1 cellular context compared by ENCODE assay signal in genomic region chr5:80153586-80154126, GRCh38.
TF ChIP-seq lines count a peak whose summit lies in the region.

No MANE protein-coding gene starts in this region.

TF ChIP-seq in HepG2, 621 proteins besides CTCF, POLR2A, EP300 and RAD21 (continued from another document):
- TF ChIP-seq, protein P1, sequence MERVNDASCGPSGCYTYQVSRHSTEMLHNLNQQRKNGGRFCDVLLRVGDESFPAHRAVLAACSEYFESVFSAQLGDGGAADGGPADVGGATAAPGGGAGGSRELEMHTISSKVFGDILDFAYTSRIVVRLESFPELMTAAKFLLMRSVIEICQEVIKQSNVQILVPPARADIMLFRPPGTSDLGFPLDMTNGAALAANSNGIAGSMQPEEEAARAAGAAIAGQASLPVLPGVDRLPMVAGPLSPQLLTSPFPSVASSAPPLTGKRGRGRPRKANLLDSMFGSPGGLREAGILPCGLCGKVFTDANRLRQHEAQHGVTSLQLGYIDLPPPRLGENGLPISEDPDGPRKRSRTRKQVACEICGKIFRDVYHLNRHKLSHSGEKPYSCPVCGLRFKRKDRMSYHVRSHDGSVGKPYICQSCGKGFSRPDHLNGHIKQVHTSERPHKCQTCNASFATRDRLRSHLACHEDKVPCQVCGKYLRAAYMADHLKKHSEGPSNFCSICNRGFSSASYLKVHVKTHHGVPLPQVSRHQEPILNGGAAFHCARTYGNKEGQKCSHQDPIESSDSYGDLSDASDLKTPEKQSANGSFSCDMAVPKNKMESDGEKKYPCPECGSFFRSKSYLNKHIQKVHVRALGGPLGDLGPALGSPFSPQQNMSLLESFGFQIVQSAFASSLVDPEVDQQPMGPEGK (CRISPR knock-in tag; IDR thresholded peaks at IDR 0.05) = no peak
- TF ChIP-seq HNF4G (IDR thresholded peaks at IDR 0.05; ENCODE audit: borderline replicate concordance, low read depth, low read length) = 0 out of 2 replicates have a peak, but pooled peaks have one; percentile 26
- no peak for TF ChIP-seq HNF4G (CRISPR knock-in tag; IDR thresholded peaks at IDR 0.05; ENCODE audit: borderline replicate concordance, low read depth)
- TF ChIP-seq GATAD2A (CRISPR knock-in tag; IDR thresholded peaks at IDR 0.05) = peak; percentile 48; the same call in 1 of the 2 replicates
- no peak for TF ChIP-seq SP1 (IDR thresholded peaks at IDR 0.05)
- no peak for TF ChIP-seq SP1 (CRISPR knock-in tag; IDR thresholded peaks at IDR 0.05)
- TF ChIP-seq TEAD3 (CRISPR knock-in tag; optimal IDR thresholded peaks at IDR 0.05; ENCODE audit: borderline replicate concordance) = peak; percentile 16
- peak; percentile 63 for TF ChIP-seq ZNF652 (CRISPR knock-in tag; IDR thresholded peaks at IDR 0.05; ENCODE audit: borderline replicate concordance, low read depth)
- peak; percentile 65; the same call in 1 of the 2 replicates for TF ChIP-seq BHLHE40 (IDR thresholded peaks at IDR 0.05; ENCODE audit: low read length)
- TF ChIP-seq NCOR1 (IDR thresholded peaks at IDR 0.05; ENCODE audit: borderline replicate concordance, low read length) = peak; percentile 27; the same call in 1 of the 2 replicates
- peak; percentile 47; the same call in 1 of the 2 replicates for TF ChIP-seq HNF4A (CRISPR knock-in tag; IDR thresholded peaks at IDR 0.05)
- TF ChIP-seq, protein P2, sequence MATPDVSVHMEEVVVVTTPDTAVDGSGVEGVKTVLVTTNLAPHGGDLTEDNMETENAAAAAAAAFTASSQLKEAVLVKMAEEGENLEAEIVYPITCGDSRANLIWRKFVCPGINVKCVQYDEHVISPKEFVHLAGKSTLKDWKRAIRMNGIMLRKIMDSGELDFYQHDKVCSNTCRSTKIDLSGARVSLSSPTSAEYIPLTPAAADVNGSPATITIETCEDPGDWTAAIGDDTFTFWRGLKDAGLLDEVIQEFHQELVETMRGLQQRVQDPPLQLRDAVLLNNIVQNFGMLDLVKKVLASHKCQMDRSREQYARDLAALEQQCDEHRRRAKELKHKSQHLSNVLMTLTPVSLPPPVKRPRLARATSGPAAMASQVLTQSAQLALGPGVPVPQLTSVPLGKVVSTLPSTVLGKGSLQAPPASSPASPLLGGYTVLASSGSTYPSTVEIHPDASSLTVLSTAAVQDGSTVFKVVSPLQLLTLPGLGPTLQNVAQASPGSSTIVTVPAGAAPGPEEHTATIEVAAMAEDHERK (CRISPR knock-in tag; IDR thresholded peaks at IDR 0.05; ENCODE audit: low read depth) = no peak
- TF ChIP-seq ZNF362 (CRISPR knock-in tag; IDR thresholded peaks at IDR 0.05; ENCODE audit: borderline replicate concordance) = peak; percentile 27; the same call in 1 of the 2 replicates
- TF ChIP-seq NFIC (IDR thresholded peaks at IDR 0.05; ENCODE audit: low read length) = no peak
- no peak for TF ChIP-seq ZNF121 (CRISPR knock-in tag; IDR thresholded peaks at IDR 0.05)
- no peak for TF ChIP-seq ELK4 (CRISPR knock-in tag; IDR thresholded peaks at IDR 0.05; ENCODE audit: borderline replicate concordance)
- TF ChIP-seq, protein P3, sequence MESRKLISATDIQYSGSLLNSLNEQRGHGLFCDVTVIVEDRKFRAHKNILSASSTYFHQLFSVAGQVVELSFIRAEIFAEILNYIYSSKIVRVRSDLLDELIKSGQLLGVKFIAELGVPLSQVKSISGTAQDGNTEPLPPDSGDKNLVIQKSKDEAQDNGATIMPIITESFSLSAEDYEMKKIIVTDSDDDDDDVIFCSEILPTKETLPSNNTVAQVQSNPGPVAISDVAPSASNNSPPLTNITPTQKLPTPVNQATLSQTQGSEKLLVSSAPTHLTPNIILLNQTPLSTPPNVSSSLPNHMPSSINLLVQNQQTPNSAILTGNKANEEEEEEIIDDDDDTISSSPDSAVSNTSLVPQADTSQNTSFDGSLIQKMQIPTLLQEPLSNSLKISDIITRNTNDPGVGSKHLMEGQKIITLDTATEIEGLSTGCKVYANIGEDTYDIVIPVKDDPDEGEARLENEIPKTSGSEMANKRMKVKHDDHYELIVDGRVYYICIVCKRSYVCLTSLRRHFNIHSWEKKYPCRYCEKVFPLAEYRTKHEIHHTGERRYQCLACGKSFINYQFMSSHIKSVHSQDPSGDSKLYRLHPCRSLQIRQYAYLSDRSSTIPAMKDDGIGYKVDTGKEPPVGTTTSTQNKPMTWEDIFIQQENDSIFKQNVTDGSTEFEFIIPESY (CRISPR knock-in tag; IDR thresholded peaks at IDR 0.05) = 0 out of 2 replicates have a peak, but pooled peaks have one; percentile 32
- TF ChIP-seq ARID5B (CRISPR knock-in tag; IDR thresholded peaks at IDR 0.05) = peak; percentile 59
- TF ChIP-seq, protein P4, sequence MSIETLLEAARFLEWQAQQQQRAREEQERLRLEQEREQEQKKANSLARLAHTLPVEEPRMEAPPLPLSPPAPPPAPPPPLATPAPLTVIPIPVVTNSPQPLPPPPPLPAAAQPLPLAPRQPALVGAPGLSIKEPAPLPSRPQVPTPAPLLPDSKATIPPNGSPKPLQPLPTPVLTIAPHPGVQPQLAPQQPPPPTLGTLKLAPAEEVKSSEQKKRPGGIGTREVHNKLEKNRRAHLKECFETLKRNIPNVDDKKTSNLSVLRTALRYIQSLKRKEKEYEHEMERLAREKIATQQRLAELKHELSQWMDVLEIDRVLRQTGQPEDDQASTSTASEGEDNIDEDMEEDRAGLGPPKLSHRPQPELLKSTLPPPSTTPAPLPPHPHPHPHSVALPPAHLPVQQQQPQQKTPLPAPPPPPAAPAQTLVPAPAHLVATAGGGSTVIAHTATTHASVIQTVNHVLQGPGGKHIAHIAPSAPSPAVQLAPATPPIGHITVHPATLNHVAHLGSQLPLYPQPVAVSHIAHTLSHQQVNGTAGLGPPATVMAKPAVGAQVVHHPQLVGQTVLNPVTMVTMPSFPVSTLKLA (IDR thresholded peaks at IDR 0.05) = no peak
- peak; percentile 93 for TF ChIP-seq HIC2 (CRISPR knock-in tag; IDR thresholded peaks at IDR 0.05; ENCODE audit: low read depth)
- TF ChIP-seq, protein P5, sequence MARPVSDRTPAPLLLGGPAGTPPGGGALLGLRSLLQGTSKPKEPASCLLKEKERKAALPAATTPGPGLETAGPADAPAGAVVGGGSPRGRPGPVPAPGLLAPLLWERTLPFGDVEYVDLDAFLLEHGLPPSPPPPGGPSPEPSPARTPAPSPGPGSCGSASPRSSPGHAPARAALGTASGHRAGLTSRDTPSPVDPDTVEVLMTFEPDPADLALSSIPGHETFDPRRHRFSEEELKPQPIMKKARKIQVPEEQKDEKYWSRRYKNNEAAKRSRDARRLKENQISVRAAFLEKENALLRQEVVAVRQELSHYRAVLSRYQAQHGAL (CRISPR knock-in tag; IDR thresholded peaks at IDR 0.05; ENCODE audit: not compliant biosample characterization) = no peak
- no peak for TF ChIP-seq ZNF709 (CRISPR knock-in tag; IDR thresholded peaks at IDR 0.05)
- TF ChIP-seq, protein P6, sequence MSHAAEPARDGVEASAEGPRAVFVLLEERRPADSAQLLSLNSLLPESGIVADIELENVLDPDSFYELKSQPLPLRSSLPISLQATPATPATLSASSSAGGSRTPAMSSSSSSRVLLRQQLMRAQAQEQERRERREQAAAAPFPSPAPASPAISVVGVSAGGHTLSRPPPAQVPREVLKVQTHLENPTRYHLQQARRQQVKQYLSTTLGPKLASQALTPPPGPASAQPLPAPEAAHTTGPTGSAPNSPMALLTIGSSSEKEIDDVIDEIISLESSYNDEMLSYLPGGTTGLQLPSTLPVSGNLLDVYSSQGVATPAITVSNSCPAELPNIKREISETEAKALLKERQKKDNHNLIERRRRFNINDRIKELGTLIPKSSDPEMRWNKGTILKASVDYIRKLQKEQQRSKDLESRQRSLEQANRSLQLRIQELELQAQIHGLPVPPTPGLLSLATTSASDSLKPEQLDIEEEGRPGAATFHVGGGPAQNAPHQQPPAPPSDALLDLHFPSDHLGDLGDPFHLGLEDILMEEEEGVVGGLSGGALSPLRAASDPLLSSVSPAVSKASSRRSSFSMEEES (CRISPR knock-in tag; IDR thresholded peaks at IDR 0.05) = peak; percentile 35; the same call in 1 of the 2 replicates
- no peak for TF ChIP-seq SOX13 (IDR thresholded peaks at IDR 0.05)
- peak in 1 of 2 experiments; percentile 53; a peak in 2 of 4 replicates for TF ChIP-seq SOX13 (CRISPR knock-in tag; conservative IDR thresholded peaks at IDR 0.05 in 1 of 2, IDR thresholded peaks at IDR 0.05 in 1 of 2)
- TF ChIP-seq, protein P7, sequence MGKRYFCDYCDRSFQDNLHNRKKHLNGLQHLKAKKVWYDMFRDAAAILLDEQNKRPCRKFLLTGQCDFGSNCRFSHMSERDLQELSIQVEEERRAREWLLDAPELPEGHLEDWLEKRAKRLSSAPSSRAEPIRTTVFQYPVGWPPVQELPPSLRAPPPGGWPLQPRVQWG (CRISPR knock-in tag; IDR thresholded peaks at IDR 0.05; ENCODE audit: borderline replicate concordance, low read depth) = no peak
- TF ChIP-seq BCL6 (CRISPR knock-in tag; IDR thresholded peaks at IDR 0.05) = peak; percentile 91
